ENCODE assay signal across 11 cellular contexts in genomic region chr17:31511176-31511540, GRCh38.
A peak's percentile ranks its signal among the peaks of the same experiment; 100 is the strongest.
DNase-seq lines count a peak whose midpoint lies in the region; ATAC-seq and TF ChIP-seq lines count a peak whose summit lies in the region.
"Had no signal": no experiment of that assay in that cellular context is flagged by ENCODE, and none has a peak within 500 bp of the region (broad histone marks: within the 10 kb centered on the region; RNA-seq: fewer than 3 reads in every experiment).

No MANE protein-coding gene starts in this region.

- H3K4ac ChIP-seq in IMR-90 (ENCODE audit: low read depth, low read length), result no peak overlapping the region

- CTCF ChIA-PET in CD8-positive, alpha-beta T cell (lab: Charles Lee), result interaction anchor here (0.9 to 5.7 kb wide), 9 partner anchors 10 to 122 kb away, joined by 3 to 50 read pairs (median 14); no protein-coding TSS in a partner anchor
- CTCF ChIA-PET in IMR-90 (lab: Yijun Ruan, JAX), result interaction anchor here (0.6 to 1.4 kb wide), 2 partner anchors 15 to 304 kb away, joined by 3 to 4 read pairs; no protein-coding TSS in a partner anchor

- no peak overlapping the region for H3K23ac ChIP-seq in IMR-90 (ENCODE audit: low read depth, low read length)

- H3K27ac ChIP-seq in CD8-positive, alpha-beta T cell (ENCODE audit: low read depth, low read length), result peak overlapping the region; percentile 66
- H3K27ac ChIP-seq in IMR-90 (ENCODE audit: insufficient read depth, low read length) (no peak overlapping the region), testis (no peak overlapping the region)
- H3K27ac ChIP-seq: brain microvascular endothelial cell, prostate gland, SK-N-MC had no signal

- POLR2A ChIA-PET in CD8-positive, alpha-beta T cell (lab: Charles Lee), result interaction anchor here (0.6 to 5.9 kb wide), 4 partner anchors 20 to 33 kb away, joined by 3 to 172 read pairs (median 4); no protein-coding TSS in a partner anchor
- POLR2A ChIA-PET in IMR-90 (lab: Charles Lee; ENCODE audit: unreplicated experiment), result no interaction called here

- in situ Hi-C loops in IMR-90 (cut with MboI; ENCODE audit: low sequenced_read_pairs), result no loop called here

- H4K8ac ChIP-seq in IMR-90 (ENCODE audit: low read depth in 2 of 2, low read length in 2 of 2), result no peak overlapping the region

- no peak for TF ChIP-seq RAD21 in IMR-90 (IDR thresholded peaks at IDR 0.05; ENCODE audit: low read length)

- peak overlapping the region; percentile 27 for H2AFZ ChIP-seq in IMR-90 (replicated peaks; ENCODE audit: low read length, poor library complexity)

- no peaks in the 10 kb centered on the region for H4K20me1 ChIP-seq in IMR-90 (ENCODE audit: insufficient read depth, low read length)

- H2AK9ac ChIP-seq in IMR-90 (replicated peaks; ENCODE audit: low read depth, low read length, poor library complexity), result no peak overlapping the region

- no peak overlapping the region for H2BK20ac ChIP-seq in IMR-90 (ENCODE audit: low read depth, low read length)

- H3K9me1 ChIP-seq in IMR-90 (ENCODE audit: insufficient read depth, low read length), result no peaks in the 10 kb centered on the region; the same call in 1 of the 2 replicates

- no peak overlapping the region for H4K91ac ChIP-seq in IMR-90 (ENCODE audit: insufficient read depth, low read depth, low read length)

- 84% methylated on average over 9 of the region's 9 CpGs; no CpG with 5 or more reads in 1 of the 2 experiments for WGBS in IMR-90 (ENCODE audit: extremely low coverage in 2 of 2, insufficient read length in 1 of 2), 2 experiments
- WGBS in testis, 2 donors, result 68 to 88% methylated on average over 7 to 9 of the region's 9 CpGs

- H2BK15ac ChIP-seq in IMR-90 (ENCODE audit: low read depth, low read length), result no peak overlapping the region

- intact Hi-C loops in CD8-positive, alpha-beta T cell (cut with DNase I, micrococcal nuclease), result loop anchor here in 1 of 2 experiments (5.0 kb wide), 1 partner anchor 34 kb away; no protein-coding TSS in a partner anchor
- intact Hi-C loops in IMR-90 (cut with micrococcal nuclease), result no loop called here
- intact Hi-C loops in testis (cut with DNase I; ENCODE audit: low total_unique reads), result no loop called here

- peak overlapping the region; percentile 48 for H3K4me3 ChIP-seq in CD8-positive, alpha-beta T cell (ENCODE audit: low read depth, low read length)
- no peak overlapping the region for H3K4me3 ChIP-seq in IMR-90 (ENCODE audit: insufficient read depth, low read depth, low read length)
- no peak overlapping the region for H3K4me3 ChIP-seq in testis
- H3K4me3 ChIP-seq: prostate gland, SK-N-MC had no signal

- no peak overlapping the region for H2BK120ac ChIP-seq in IMR-90 (ENCODE audit: low read depth, low read length)

- peak overlapping the region; percentile 98 for H3K27ac Mint-ChIP-seq in CD8-positive, alpha-beta T cell
- peak overlapping the region; percentile 96 for H3K27ac Mint-ChIP-seq in activated T-helper 17 cell treated with anti-CD3 and anti-CD28 coated beads, Interleukin-2, amount 50 U/mL, for 72 hours

- no peak overlapping the region for H3K4me2 ChIP-seq in IMR-90 (ENCODE audit: low read depth, low read length)

- no peaks in the 10 kb centered on the region for H3K9me3 Mint-ChIP-seq in CD8-positive, alpha-beta T cell
- no peaks in the 10 kb centered on the region for H3K9me3 Mint-ChIP-seq in activated T-helper 17 cell treated with anti-CD3 and anti-CD28 coated beads, Interleukin-2, amount 50 U/mL, for 72 hours

- no TSS peak for BruUV-seq in IMR-90 (replicated peaks; lab: Mats Ljungman, UMichigan)

- no peak overlapping the region for H2AK5ac ChIP-seq in IMR-90 (ENCODE audit: low read depth, low read length)

- H2BK5ac ChIP-seq in IMR-90 (ENCODE audit: low read depth, low read length, poor library complexity, severe bottlenecking), result no peak overlapping the region

- no peaks in the 10 kb centered on the region for H3K36me3 ChIP-seq in CD8-positive, alpha-beta T cell (ENCODE audit: insufficient read depth, low read length)
- no peaks in the 10 kb centered on the region for H3K36me3 ChIP-seq in IMR-90 (ENCODE audit: control insufficient read depth, insufficient read depth, low read length)
- no peaks in the 10 kb centered on the region for H3K36me3 ChIP-seq in testis (ENCODE audit: low read depth, missing control alignments)
- H3K36me3 ChIP-seq: brain microvascular endothelial cell, prostate gland had no signal

- H3K4me1 Mint-ChIP-seq in CD8-positive, alpha-beta T cell (ENCODE audit: low read depth), result peaks cover 75% of the 10 kb centered on the region
- H3K4me1 Mint-ChIP-seq in activated T-helper 17 cell treated with anti-CD3 and anti-CD28 coated beads, Interleukin-2, amount 50 U/mL, for 72 hours, result peaks cover 23% of the 10 kb centered on the region

- H3K27me3 ChIP-seq in CD8-positive, alpha-beta T cell (ENCODE audit: insufficient read depth, low read length), result no peaks in the 10 kb centered on the region
- H3K27me3 ChIP-seq in IMR-90 (ENCODE audit: control insufficient read depth, insufficient read depth, low read length), result peaks cover 19% of the 10 kb centered on the region; the same call in 1 of the 2 replicates
- no peaks in the 10 kb centered on the region for H3K27me3 ChIP-seq in testis
- H3K27me3 ChIP-seq: brain microvascular endothelial cell had no signal

- H3K18ac ChIP-seq in IMR-90 (ENCODE audit: low read depth, low read length), result no peak overlapping the region

- H3K27me3 Mint-ChIP-seq in CD8-positive, alpha-beta T cell (ENCODE audit: low read depth), result no peaks in the 10 kb centered on the region
- H3K27me3 Mint-ChIP-seq in activated T-helper 17 cell treated with anti-CD3 and anti-CD28 coated beads, Interleukin-2, amount 50 U/mL, for 72 hours, result no peaks in the 10 kb centered on the region

- H3K4me1 ChIP-seq in CD8-positive, alpha-beta T cell (ENCODE audit: insufficient read depth, low read length), result peaks cover 72% of the 10 kb centered on the region
- H3K4me1 ChIP-seq in IMR-90 (ENCODE audit: control insufficient read depth, insufficient read depth, low read length), result peaks cover 4% of the 10 kb centered on the region; the same call in 1 of the 2 replicates
- peaks cover 20% of the 10 kb centered on the region for H3K4me1 ChIP-seq in testis
- H3K4me1 ChIP-seq: prostate gland had no signal

- H3K9ac ChIP-seq in IMR-90 (ENCODE audit: low read depth, low read length), result no peak overlapping the region

- no peak for DNase-seq in CD8-positive, alpha-beta T cell
- no peak for DNase-seq in IMR-90
- DNase-seq in mucosa of gallbladder (ENCODE audit: low spot score), result peak; percentile 85
- DNase-seq in testis, result no peak
- no peak for DNase-seq in activated CD8-positive, alpha-beta memory T cell treated with anti-CD3 and anti-CD28 coated beads for 24 hours
- DNase-seq: brain microvascular endothelial cell, NCI-H226 had no signal

- peaks cover 4% of the 10 kb centered on the region for H3K36me3 Mint-ChIP-seq in CD8-positive, alpha-beta T cell
- H3K36me3 Mint-ChIP-seq in activated T-helper 17 cell treated with anti-CD3 and anti-CD28 coated beads, Interleukin-2, amount 50 U/mL, for 72 hours (ENCODE audit: low read depth), result no peaks in the 10 kb centered on the region

- H3K79me1 ChIP-seq in IMR-90 (ENCODE audit: low read depth in 1 of 2, low read length in 2 of 2), result no peaks in the 10 kb centered on the region

- no peaks in the 10 kb centered on the region for H3K9me3 ChIP-seq in CD8-positive, alpha-beta T cell (ENCODE audit: low read length)
- H3K9me3 ChIP-seq in IMR-90 (ENCODE audit: control insufficient read depth, insufficient read depth, low read length), result no peaks in the 10 kb centered on the region
- no peaks in the 10 kb centered on the region for H3K9me3 ChIP-seq in testis
- H3K9me3 ChIP-seq: prostate gland had no signal

- TF ChIP-seq POLR2A in IMR-90 (IDR thresholded peaks at IDR 0.05; ENCODE audit: low read depth, low read length) (no peak), testis (IDR thresholded peaks at IDR 0.05) (no peak)

- no peak for TF ChIP-seq CTCF in CD8-positive, alpha-beta T cell (IDR thresholded peaks at IDR 0.05)
- TF ChIP-seq CTCF in IMR-90 (conservative IDR thresholded peaks at IDR 0.05; ENCODE audit: low read depth, low read length) (no peak), testis (IDR thresholded peaks at IDR 0.05) (no peak)

- no peak for ATAC-seq in CD8-positive, alpha-beta T cell
- ATAC-seq in IMR-90 (ENCODE audit: low read depth), result no peak
- no peak for ATAC-seq in activated T-helper 17 cell treated with anti-CD3 and anti-CD28 coated beads, Interleukin-2, amount 50 U/mL, for 72 hours (replicated peaks)
- no peak for ATAC-seq in GM18520 (IDR thresholded peaks at IDR 0.05; ENCODE audit: unreplicated experiment)

- no peak overlapping the region for H3K14ac ChIP-seq in IMR-90 (replicated peaks; ENCODE audit: low read depth, low read length)

- H3K56ac ChIP-seq in IMR-90 (ENCODE audit: extremely low read depth, insufficient read depth, low read length), result no peak overlapping the region

- dilution Hi-C loops in IMR-90 (cut with HindIII; ENCODE audit: low sequenced_read_pairs, unreplicated experiment), result no loop called here

- H4K5ac ChIP-seq in IMR-90 (ENCODE audit: low read depth, low read length), result no peak overlapping the region

- H3K4me3 Mint-ChIP-seq in CD8-positive, alpha-beta T cell, result peak overlapping the region; percentile 59
- H3K4me3 Mint-ChIP-seq in activated T-helper 17 cell treated with anti-CD3 and anti-CD28 coated beads, Interleukin-2, amount 50 U/mL, for 72 hours, result peak overlapping the region; percentile 95

TF ChIP-seq in IMR-90, 13 proteins besides CTCF, POLR2A, EP300 and RAD21 (continues in another document):
- TF ChIP-seq, protein P1, sequence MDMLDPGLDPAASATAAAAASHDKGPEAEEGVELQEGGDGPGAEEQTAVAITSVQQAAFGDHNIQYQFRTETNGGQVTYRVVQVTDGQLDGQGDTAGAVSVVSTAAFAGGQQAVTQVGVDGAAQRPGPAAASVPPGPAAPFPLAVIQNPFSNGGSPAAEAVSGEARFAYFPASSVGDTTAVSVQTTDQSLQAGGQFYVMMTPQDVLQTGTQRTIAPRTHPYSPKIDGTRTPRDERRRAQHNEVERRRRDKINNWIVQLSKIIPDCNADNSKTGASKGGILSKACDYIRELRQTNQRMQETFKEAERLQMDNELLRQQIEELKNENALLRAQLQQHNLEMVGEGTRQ (IDR thresholded peaks at IDR 0.05; ENCODE audit: low read depth, low read length), result no peak
- TF ChIP-seq BHLHE40 (IDR thresholded peaks at IDR 0.05; ENCODE audit: low read depth, low read length) (no peak), ELK1 (IDR thresholded peaks at IDR 0.05; ENCODE audit: borderline replicate concordance, low read depth, low read length) (no peak), CHD1 (IDR thresholded peaks at IDR 0.05; ENCODE audit: low read depth, low read length) (no peak), MAFK (IDR thresholded peaks at IDR 0.05; ENCODE audit: low read depth, low read length) (no peak)
